20 cellular contexts compared by ENCODE assay signal in the genomic region with DNA sequence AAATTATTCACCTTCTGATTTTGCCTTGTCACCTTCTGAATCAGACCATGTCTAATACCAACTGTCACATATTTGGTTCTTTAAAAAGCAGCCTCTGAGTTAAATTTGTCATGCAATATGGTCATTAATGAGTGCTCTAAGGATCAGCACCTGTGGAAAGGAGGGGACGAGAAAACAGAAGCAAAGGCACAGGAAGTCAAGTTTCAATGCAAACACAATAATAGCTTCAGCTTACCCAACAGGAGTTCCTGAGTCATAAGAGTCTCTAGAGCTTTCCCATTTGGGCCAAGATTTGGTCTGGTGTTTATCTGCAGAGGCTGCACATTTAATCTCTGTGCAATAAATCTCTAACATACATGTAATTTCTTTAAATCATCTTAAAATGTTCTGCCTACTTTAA.
"Had no signal": no experiment of that assay in that cellular context is flagged by ENCODE, and none has a peak within 500 bp of the region (broad histone marks: within the 10 kb centered on the region; RNA-seq: fewer than 3 reads in every experiment).

No MANE protein-coding gene starts in this region.

- H3K9me3 Mint-ChIP-seq: neural progenitor cell had no signal

- H3K4me3 Mint-ChIP-seq: endodermal cell; natural killer cell treated with Interleukin-12 subunit alpha and Interleukin-12 subunit beta and Interleukin-15 and Interleukin-18, amount 100 ng/mL, for 72 hours; neural progenitor cell had no signal

- H3K36me3 Mint-ChIP-seq: neural progenitor cell had no signal

- H3K36me3 ChIP-seq: neural progenitor cell, pancreas had no signal

- H3K79me2 ChIP-seq: hepatocyte had no signal

- H3K9ac ChIP-seq: neural progenitor cell had no signal

- H3K27ac ChIP-seq: foreskin keratinocyte, hepatocyte, neural progenitor cell, pancreas had no signal

- H3K27ac Mint-ChIP-seq: endodermal cell; natural killer cell treated with Interleukin-12 subunit alpha and Interleukin-12 subunit beta and Interleukin-15 and Interleukin-18, amount 100 ng/mL, for 72 hours; neural progenitor cell; progenitor cell of endocrine pancreas had no signal

- H2AFZ ChIP-seq: hepatocyte, neural progenitor cell had no signal

- ATAC-seq: foreskin keratinocyte; left colon; left ventricle myocardium superior; natural killer cell treated with Interleukin-12 subunit alpha and Interleukin-12 subunit beta and Interleukin-15 and Interleukin-18, amount 100 ng/mL, for 72 hours; pancreas; right cardiac atrium had no signal

- H3K4me1 ChIP-seq: foreskin keratinocyte, neural progenitor cell, pancreas had no signal

- H3K4me2 ChIP-seq: hepatocyte, neural progenitor cell had no signal

- H3K27me3 ChIP-seq: foreskin keratinocyte, hepatocyte, neural progenitor cell, pancreas had no signal

- H3K27me3 Mint-ChIP-seq: natural killer cell treated with Interleukin-12 subunit alpha and Interleukin-12 subunit beta and Interleukin-15 and Interleukin-18, amount 100 ng/mL, for 72 hours; progenitor cell of endocrine pancreas had no signal

- H3K4me3 ChIP-seq: hepatocyte, lung, neural progenitor cell, pancreas had no signal

- DNase-seq: effector CD4-positive, alpha-beta T cell; endodermal cell; erythroblast; foreskin keratinocyte; left colon; left ventricle myocardium superior; mesenchymal stem cell; midbrain; nucleus accumbens; pancreas; right cardiac atrium; small intestine; stimulated activated CD4-positive, alpha-beta T cell treated with anti-CD3 and anti-CD28 coated beads, Interleukin-12 subunit alpha, Interleukin-12 subunit beta, amount 100 ng/mL, for 4 hours; stimulated activated naive CD4-positive, alpha-beta T cell treated with Interleukin-2 at 50 U/mL for 16 hours; trophoblast cell had no signal

- H3K9me3 ChIP-seq: pancreas had no signal
